ENCODE assay signal across 26 cellular contexts in the genomic region with DNA sequence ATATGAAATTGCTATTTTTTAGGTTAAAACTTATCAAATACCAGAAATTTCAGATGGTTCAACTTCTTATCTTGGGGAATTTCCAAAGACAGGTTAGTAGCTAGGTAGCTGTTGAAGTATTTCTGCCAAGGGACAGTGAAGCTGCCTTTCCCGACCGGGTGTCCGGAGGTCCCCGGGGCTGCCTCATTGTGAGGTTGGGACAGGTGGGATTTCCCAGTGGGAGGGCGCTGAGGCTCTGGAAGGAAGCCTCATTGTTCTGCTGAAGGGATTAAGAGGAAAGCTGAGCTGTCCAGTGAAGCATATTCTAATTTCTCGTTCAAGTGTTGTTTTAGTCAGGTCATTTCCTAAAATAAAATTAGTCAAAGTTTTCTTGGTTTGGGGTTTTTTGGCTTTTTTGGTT.
DNase-seq lines count a peak whose midpoint lies in the region; ATAC-seq and TF ChIP-seq lines count a peak whose summit lies in the region.
"Had no signal": no experiment of that assay in that cellular context is flagged by ENCODE, and none has a peak within 500 bp of the region (broad histone marks: within the 10 kb centered on the region; RNA-seq: fewer than 3 reads in every experiment).

No MANE protein-coding gene starts in this region.

- H4K8ac ChIP-seq in H9 (replicated peaks; ENCODE audit: insufficient read length, low read depth, low read length): no peak overlapping the region

- no peak overlapping the region for H2AK5ac ChIP-seq in H9 (ENCODE audit: insufficient read length, low read length)

- H3K36me3 Mint-ChIP-seq in H9 (ENCODE audit: insufficient read depth in 1 of 3, low read depth in 3 of 3): peaks cover 2 to 4% (median 2%) of the 10 kb centered on the region in 3 experiments; a peak in 2 of 7 replicates
- H3K36me3 Mint-ChIP-seq in memory B cell: peaks cover 28% of the 10 kb centered on the region
- peaks cover 0 to 14% of the 10 kb centered on the region in 2 donors for H3K36me3 Mint-ChIP-seq in activated naive CD4-positive, alpha-beta T cell treated with anti-CD3 and anti-CD28 coated beads, Interleukin-2, amount 50 U/mL, for 72 hours

- no peak overlapping the region for H3T11ph ChIP-seq in H9 (ENCODE audit: low read length)

- no peak overlapping the region for H2BK15ac ChIP-seq in H9 (ENCODE audit: low read depth, low read length)

- H3K79me1 ChIP-seq in H9 (ENCODE audit: insufficient read depth, low read depth, low read length, poor library complexity, severe bottlenecking): no peaks in the 10 kb centered on the region

- no peak overlapping the region for H4K91ac ChIP-seq in H9 (ENCODE audit: insufficient read length, low read depth, low read length)

- no peak overlapping the region for H3K4me2 ChIP-seq in H9 (ENCODE audit: insufficient read depth, insufficient read length, low read length)
- H3K4me2 ChIP-seq: BLaER1 had no signal

- no peak overlapping the region for H4K5ac ChIP-seq in H9 (ENCODE audit: insufficient read length, low read depth, low read length)

- H3K23ac ChIP-seq in H9 (ENCODE audit: insufficient read length, low read depth, low read length): no peak overlapping the region

- no peak overlapping the region for H3K9ac ChIP-seq in H9 (ENCODE audit: extremely low read depth, insufficient read length, low read length)
- H3K9ac ChIP-seq: BLaER1, GM23248 had no signal

- no peak overlapping the region for H2BK120ac ChIP-seq in H9 (ENCODE audit: low read depth, low read length, poor library complexity, severe bottlenecking)

- H2BK5ac ChIP-seq in H9 (ENCODE audit: insufficient read length, low read length): no peak overlapping the region

- no peaks in the 10 kb centered on the region for H4K20me1 ChIP-seq in H9 (ENCODE audit: control insufficient read depth, insufficient read depth, insufficient read length)

- TF ChIP-seq CTCF in H9 (conservative IDR thresholded peaks at IDR 0.05) (no peak), GM10266 (IDR thresholded peaks at IDR 0.05; ENCODE audit: control insufficient read depth, insufficient read depth, low read depth, missing control alignments) (no peak)

- H3K9me3 ChIP-seq in H9 (ENCODE audit: control insufficient read depth, low read depth, low read length): no peaks in the 10 kb centered on the region
- H3K9me3 ChIP-seq: BLaER1 had no signal

- H3K9me3 Mint-ChIP-seq in H9 (no peaks in the 10 kb centered on the region), memory B cell (no peaks in the 10 kb centered on the region)
- H3K9me3 Mint-ChIP-seq in activated naive CD4-positive, alpha-beta T cell treated with anti-CD3 and anti-CD28 coated beads, Interleukin-2, amount 50 U/mL, for 72 hours: no peaks in the 10 kb centered on the region
- H3K9me3 Mint-ChIP-seq: CD4-positive, alpha-beta T cell had no signal

- H3K27me3 ChIP-seq in H9 (ENCODE audit: insufficient read depth, low read length): no peaks in the 10 kb centered on the region
- H3K27me3 ChIP-seq: BLaER1 had no signal

- no peaks in the 10 kb centered on the region; the same call in 1 of the 2 replicates for H3K4me1 ChIP-seq in H9 (ENCODE audit: insufficient read depth, low read length)

- no CpG with 5 or more reads among the region's 6 CpGs for WGBS in H9 (ENCODE audit: extremely low coverage, insufficient read length, low lambda C conversion rate)

- H3K27ac Mint-ChIP-seq in H9 (peak overlapping the region; percentile 84 to 92 (median 88); a peak in 6 of 7 replicates), memory B cell (peak overlapping the region; percentile 52)
- H3K27ac Mint-ChIP-seq in activated naive CD4-positive, alpha-beta T cell treated with anti-CD3 and anti-CD28 coated beads, Interleukin-2, amount 50 U/mL, for 72 hours: no peak overlapping the region
- H3K27ac Mint-ChIP-seq: CD4-positive, alpha-beta T cell had no signal

- no peak overlapping the region for H3K4ac ChIP-seq in H9 (ENCODE audit: low read depth, low read length)

- DNase-seq in DMS 273 (lab: John Stamatoyannopoulos, UW; ENCODE audit: unreplicated experiment) (peak; percentile 14), DMS 273 treated with DMSO at 0.1 percent for 48 hours (lab: John Stamatoyannopoulos, UW) (no peak), H9 (peak; percentile 57), astrocyte of the hippocampus (ENCODE audit: low read depth, low spot score) (peak; percentile 49), memory B cell (ENCODE audit: low spot score in 2 of 2) (no peak), SKM-1 treated with dmso at 0.1 percent for 144 hours (lab: John Stamatoyannopoulos, UW; ENCODE audit: unreplicated experiment) (no peak), GM10266 (ENCODE audit: extremely low spot score) (no peak)
- DNase-seq in activated naive CD4-positive, alpha-beta T cell treated with anti-CD3 and anti-CD28 coated beads, Interleukin-2, amount 50 U/mL, for 72 hours (ENCODE audit: low spot score in 2 of 2): no peak
- DNase-seq: ACHN; CD4-positive, alpha-beta T cell; COR-L47; DMS153; GM23248; KBM-7; MM.1S; NCI-H1092; NCI-H1436; NCI-H187 treated with DMSO at 0.1 percent for 48 hours; NCI-H226; NCI-H510A treated with DMSO at 0.1 percent for 48 hours; NCI-H748 treated with DMSO at 0.1 percent for 48 hours; SIG-M5 had no signal

- no peak overlapping the region for H3K14ac ChIP-seq in H9 (ENCODE audit: insufficient read depth, low read length)

- H3K4me1 Mint-ChIP-seq in H9 (peaks cover 47 to 49% of the 10 kb centered on the region in 2 experiments), memory B cell (no peaks in the 10 kb centered on the region)

- H3K23me2 ChIP-seq in H9 (ENCODE audit: insufficient read length, low read depth, low read length, poor library complexity, severe bottlenecking): no peaks in the 10 kb centered on the region

- H3K79me2 ChIP-seq in H9 (ENCODE audit: insufficient read depth, low read length): no peaks in the 10 kb centered on the region

- H3K27me3 Mint-ChIP-seq in H9 (ENCODE audit: low read depth) (no peaks in the 10 kb centered on the region), memory B cell (no peaks in the 10 kb centered on the region)
- H3K27me3 Mint-ChIP-seq: CD4-positive, alpha-beta T cell had no signal

- no peak overlapping the region for H3K18ac ChIP-seq in H9 (ENCODE audit: insufficient read length, low read depth, low read length)

- H3K4me3 Mint-ChIP-seq in H9 (peak overlapping the region; percentile 12 to 18; a peak in 4 of 5 replicates), memory B cell (no peak overlapping the region)
- H3K4me3 Mint-ChIP-seq: CD4-positive, alpha-beta T cell had no signal

- H2BK20ac ChIP-seq in H9 (ENCODE audit: low read depth, low read length, poor library complexity, severe bottlenecking): no peak overlapping the region

- H2BK12ac ChIP-seq in H9 (ENCODE audit: insufficient read length, low read depth, low read length): no peak overlapping the region

- H3K56ac ChIP-seq in H9 (ENCODE audit: insufficient read length, low read depth, low read length): no peak overlapping the region

- H3K27ac ChIP-seq in H9 (ENCODE audit: insufficient read length, low read depth, low read length): no peak overlapping the region
- H3K27ac ChIP-seq: 22Rv1, BLaER1, GM23248 had no signal

- H2AFZ ChIP-seq in H9 (ENCODE audit: low read length): no peak overlapping the region
- H2AFZ ChIP-seq: GM23248 had no signal

- ATAC-seq in memory B cell (ENCODE audit: low read depth): no peak
- ATAC-seq in activated naive CD4-positive, alpha-beta T cell treated with anti-CD3 and anti-CD28 coated beads, Interleukin-2, amount 50 U/mL, for 72 hours: no peak
- ATAC-seq: Panc1, SK-N-SH treated with all-trans-retinoic acid at 6 μM for 48 hours had no signal

Comparison
In these comparisons a context has a peak if more than half of its experiments do, and no peak if none do; other contexts are left out.
1. DNase-seq: peak in DMS 273 (single experiment), H9 (single experiment) and astrocyte of the hippocampus (single experiment); none in DMS 273 treated with DMSO at 0.1 percent for 48 hours (single experiment), memory B cell (0 of 2), activated naive CD4-positive, alpha-beta T cell treated with anti-CD3 and anti-CD28 coated beads, Interleukin-2, amount 50 U/mL, for 72 hours (0 of 2), SKM-1 treated with dmso at 0.1 percent for 144 hours (single experiment) and GM10266 (single experiment).
2. H3K27ac Mint-ChIP-seq: peak in H9 (3 of 3) and memory B cell (single experiment); none in activated naive CD4-positive, alpha-beta T cell treated with anti-CD3 and anti-CD28 coated beads, Interleukin-2, amount 50 U/mL, for 72 hours (0 of 2).